ENCODE assay signal across 19 cellular contexts in genomic region chr11:77081381-77081851, GRCh38. TPM values are rescaled to one million over a fixed set of nuclear protein-coding genes. Genes with fewer than 3 reads are reported as not detected.
DNase-seq lines count a peak whose midpoint lies in the region; ATAC-seq, FAIRE-seq and TF ChIP-seq lines count a peak whose summit lies in the region.
"Had no signal": no experiment of that assay in that cellular context is flagged by ENCODE, and none has a peak within 500 bp of the region (broad histone marks: within the 10 kb centered on the region; RNA-seq: fewer than 3 reads in every experiment).

No MANE protein-coding gene starts in this region.

- TF ChIP-seq EP300 in HepG2 (IDR thresholded peaks at IDR 0.05; ENCODE audit: low read depth in 2 of 2, low read length in 2 of 2), result no peak
- TF ChIP-seq EP300 in HepG2 (CRISPR knock-in tag; IDR thresholded peaks at IDR 0.05; ENCODE audit: borderline replicate concordance), result no peak

- POLR2A ChIA-PET in HepG2 (lab: Yijun Ruan, JAX), result interaction anchor here (0.6 to 1.6 kb wide), 2 partner anchors 14 to 34 kb away, joined by 4 to 9 read pairs; no protein-coding TSS in a partner anchor

- H3K27me3 Mint-ChIP-seq in T-helper 17 cell, result no peaks in the 10 kb centered on the region

- no peak for TF ChIP-seq RAD21 in HepG2 (CRISPR knock-in tag; IDR thresholded peaks at IDR 0.05)

- H3K4me3 ChIP-seq in lower lobe of right lung (no peak overlapping the region), spleen (no peak overlapping the region), HepG2 (replicated peaks in 1 of 3; ENCODE audit: insufficient read depth in 1 of 3, low read depth in 2 of 3, low read length in 3 of 3) (no peak overlapping the region)
- H3K4me3 ChIP-seq: adrenal gland, left ventricle myocardium inferior had no signal

- no peak for TF ChIP-seq POLR2A in spleen (IDR thresholded peaks at IDR 0.05)
- no peak for TF ChIP-seq POLR2A in HepG2 (IDR thresholded peaks at IDR 0.05; ENCODE audit: insufficient read depth in 1 of 2, low read depth in 2 of 2, low read length in 2 of 2)

- H3K9ac ChIP-seq in HepG2 (ENCODE audit: insufficient read depth, low read depth, low read length), result no peak overlapping the region

- H3K4me2 ChIP-seq in HepG2 (ENCODE audit: low read depth, low read length), result no peak overlapping the region

- peak overlapping the region; percentile 85 for H3K27ac Mint-ChIP-seq in T-helper 17 cell

- H3K9me3 ChIP-seq in T-helper 17 cell (ENCODE audit: control insufficient read depth, low read length, poor library complexity, severe bottlenecking), result no peaks in the 10 kb centered on the region
- no peaks in the 10 kb centered on the region for H3K9me3 ChIP-seq in lower lobe of right lung
- no peaks in the 10 kb centered on the region for H3K9me3 ChIP-seq in spleen
- H3K9me3 ChIP-seq in HepG2 (ENCODE audit: low read length), result no peaks in the 10 kb centered on the region
- H3K9me3 ChIP-seq: adrenal gland had no signal

- intact Hi-C loops in lower lobe of right lung (cut with DNase I) (no loop called here), spleen (cut with DNase I; ENCODE audit: low total_unique reads) (no loop called here), HepG2 (cut with micrococcal nuclease; ENCODE audit: unreplicated experiment) (no loop called here)

- ATAC-seq in T-helper 17 cell, result no peak
- ATAC-seq in lower lobe of right lung, result no peak
- ATAC-seq in HepG2, result no peak
- no peak for ATAC-seq in HG03432 (IDR thresholded peaks at IDR 0.05; ENCODE audit: unreplicated experiment)

- no peaks in the 10 kb centered on the region for H3K79me2 ChIP-seq in HepG2 (ENCODE audit: insufficient read depth, low read length)

- H3K4me1 ChIP-seq in lower lobe of right lung (peaks cover 16% of the 10 kb centered on the region), spleen (peaks cover 10 to 48% (median 24%) of the 10 kb centered on the region in 6 donors), HepG2 (ENCODE audit: insufficient read depth, low read length) (peaks cover 38% of the 10 kb centered on the region)
- H3K4me1 ChIP-seq: Caco-2 had no signal

- 88 to 96% (median 93%) methylated on average over 6 to 9 of the region's 9 CpGs for WGBS in spleen, 5 donors
- 80% methylated on average over 1 of the region's 9 CpGs for WGBS in HepG2 (ENCODE audit: low lambda C conversion rate)

- TF ChIP-seq CTCF in lower lobe of right lung (IDR thresholded peaks at IDR 0.05) (no peak), spleen (IDR thresholded peaks at IDR 0.05 in 8 of 11, conservative IDR thresholded peaks at IDR 0.05 in 3 of 11) (no peak), HepG2 (CRISPR knock-in tag; IDR thresholded peaks at IDR 0.05) (no peak)

- FAIRE-seq in HepG2 (lab: Jason Lieb, UNC), result no peak
- FAIRE-seq: endothelial cell of umbilical vein had no signal

- H3K36me3 ChIP-seq in lower lobe of right lung (no peaks in the 10 kb centered on the region), spleen (no peaks in the 10 kb centered on the region), HepG2 (replicated peaks in 1 of 2; ENCODE audit: control insufficient read depth in 1 of 2, insufficient read depth in 2 of 2, low read length in 2 of 2) (no peaks in the 10 kb centered on the region)
- H3K36me3 ChIP-seq: adrenal gland, left ventricle myocardium inferior had no signal

- peaks cover 15% of the 10 kb centered on the region for H3K4me1 Mint-ChIP-seq in T-helper 17 cell

- no peak overlapping the region for H2AFZ ChIP-seq in HepG2 (ENCODE audit: low read length)

- in situ Hi-C loops in HepG2 (cut with HindIII; ENCODE audit: extremely low pct_ligation_motif_present, low pct_unique_long_range_greater_than_20kb), result no loop called here

- no TSS peak for BruUV-seq in HepG2 (replicated peaks; lab: Mats Ljungman, UMichigan)

- H3K27ac ChIP-seq in lower lobe of right lung (no peak overlapping the region), spleen (no peak overlapping the region), HepG2 (ENCODE audit: extremely low read length, insufficient read depth, low read length) (no peak overlapping the region)
- H3K27ac ChIP-seq: RWPE1 had no signal

- CTCF ChIA-PET in HepG2 (lab: Yijun Ruan, JAX; ENCODE audit: low intra/inter-chr PET ratio, low total read pairs), result no interaction called here

- H3K36me3 Mint-ChIP-seq in T-helper 17 cell (ENCODE audit: low read depth), result no peaks in the 10 kb centered on the region

- no peaks in the 10 kb centered on the region for H4K20me1 ChIP-seq in HepG2 (ENCODE audit: insufficient read depth, low read length)

- peak overlapping the region; percentile 83 for H3K4me3 Mint-ChIP-seq in T-helper 17 cell

- H3K27me3 ChIP-seq in lower lobe of right lung (ENCODE audit: low read depth), result no peaks in the 10 kb centered on the region
- no peaks in the 10 kb centered on the region for H3K27me3 ChIP-seq in spleen (replicated peaks in 1 of 7)
- peaks cover 5 to 8% of the 10 kb centered on the region in 2 experiments; a peak in 2 of 5 replicates for H3K27me3 ChIP-seq in HepG2 (ENCODE audit: control insufficient read depth in 1 of 2, insufficient read depth in 2 of 2, low read length in 2 of 2)
- H3K27me3 ChIP-seq: adrenal gland had no signal

- peak; percentile 60 for DNase-seq in activated effector memory CD4-positive, alpha-beta T cell treated with anti-CD3 and anti-CD28 coated beads, Interleukin-2, amount 50 U/mL, for 16 hours
- no peak for DNase-seq in activated effector memory CD4-positive, alpha-beta T cell treated with Interleukin-2 at 50 U/mL for 16 hours
- peak; percentile 1 to 9 (median 6) for DNase-seq in T-helper 17 cell
- peak; percentile 36 for DNase-seq in lower lobe of right lung
- DNase-seq in spleen, result peak; percentile 55
- DNase-seq in HepG2 (ENCODE audit: low spot score), result no peak
- no peak for DNase-seq in NCI-H82 (lab: John Stamatoyannopoulos, UW)
- DNase-seq: activated CD4-positive, CD25-positive, alpha-beta regulatory T cell; foreskin melanocyte; left ventricle myocardium inferior; NK-92 treated with Interleukin-12 subunit alpha and Interleukin-12 subunit beta, amount 100 ng/mL, for 24 hours had no signal

RNA-seq across cellular contexts. Expression of gene CAPN5, which starts 14.6 kb away (rescaled TPM):
- total RNA-seq in T-helper 17 cell (1 to 10 TPM; 2.5 to 3.0 TPM), lower lobe of right lung (7.2 TPM), spleen (1 to 10 TPM; 3.5 to 9.2 (median 8.0) TPM), HepG2 (2016; rRNA removed; fragmentation: Illumina TruSeq; extraction: Trizol) (0.22 and 0.27 TPM in 2 replicates)
- polyA plus RNA-seq in spleen (1 to 10 TPM in 1 of 3 donors, under 1 TPM in 2; 0.80 to 2.4 (median 0.96) TPM), HepG2 (2011; rRNA removed) (1.2 and 2.1 TPM in 2 replicates)
- total RNA-seq in HepG2 (2016; cell fraction: cytosol; rRNA removed; fragmentation: Illumina TruSeq; extraction: Trizol; ENCODE audit: low read depth), result 0.09 TPM in 1 of 2 replicates, not detected in the other
- 0.27 and 0.28 TPM in 2 replicates for total RNA-seq in HepG2 (2016; cell fraction: insoluble cytoplasmic fraction; rRNA removed; fragmentation: Illumina TruSeq; extraction: Trizol)
- 0.28 and 0.34 TPM in 2 replicates for total RNA-seq in HepG2 (2016; cell fraction: membrane; rRNA removed; fragmentation: Illumina TruSeq; extraction: Trizol)
- 0.66 and 0.75 TPM in 2 replicates for total RNA-seq in HepG2 (2016; cell fraction: nucleus; rRNA removed; fragmentation: Illumina TruSeq; extraction: Trizol)
- 0.95 and 1.0 TPM in 2 replicates for polyA plus RNA-seq in HepG2 (2011; cell fraction: cytosol; rRNA removed)
- polyA plus RNA-seq in HepG2 (2011; cell fraction: nucleus; rRNA removed), result 3.7 and 6.7 TPM in 2 replicates
- 0.94 and 2.0 TPM in 2 replicates for polyA plus RNA-seq in HepG2 (2012)
- polyA plus RNA-seq in HepG2 (2016; cell fraction: cytosol; fragmentation: Illumina TruSeq; extraction: Trizol; ENCODE audit: low read depth), result 0.19 and 0.23 TPM in 2 replicates
- 0.93 and 1.1 TPM in 2 replicates for polyA plus RNA-seq in HepG2 (2016; cell fraction: insoluble cytoplasmic fraction; fragmentation: Illumina TruSeq; extraction: Trizol; ENCODE audit: low read depth)
- polyA plus RNA-seq in HepG2 (2016; cell fraction: membrane; fragmentation: Illumina TruSeq; extraction: Trizol; ENCODE audit: low read depth), result 0.37 and 0.48 TPM in 2 replicates
- 0.68 and 0.85 TPM in 2 replicates for polyA plus RNA-seq in HepG2 (2016; cell fraction: nucleus; fragmentation: Illumina TruSeq; extraction: Trizol; ENCODE audit: insufficient read depth, low read depth)
- polyA minus RNA-seq in HepG2 (2011; rRNA and poly(A)+ RNA removed; ENCODE audit: low replicate concordance), result 0.49 and 2.0 TPM in 2 replicates
- polyA minus RNA-seq in HepG2 (2011; cell fraction: cytosol; rRNA and poly(A)+ RNA removed), result 0.88 and 0.99 TPM in 2 replicates
- polyA minus RNA-seq in HepG2 (2011; cell fraction: nucleus; rRNA and poly(A)+ RNA removed), result 1.0 and 1.7 TPM in 2 replicates

RNA-seq across cellular contexts. Expression of gene OMP, which starts 21.2 kb away (rescaled TPM):
- total RNA-seq in T-helper 17 cell, result not detected
- total RNA-seq in lower lobe of right lung, result not detected
- total RNA-seq in spleen, result under 1 TPM in 1 of 7 donors, not detected in 6; 0.64 TPM
- polyA plus RNA-seq in spleen, result under 1 TPM in 1 of 3 donors, not detected in 2; 0.51 TPM
- not detected in 2 replicates for total RNA-seq in HepG2 (2016; rRNA removed; fragmentation: Illumina TruSeq; extraction: Trizol)
- not detected in 2 replicates for total RNA-seq in HepG2 (2016; cell fraction: cytosol; rRNA removed; fragmentation: Illumina TruSeq; extraction: Trizol; ENCODE audit: low read depth)
- total RNA-seq in HepG2 (2016; cell fraction: insoluble cytoplasmic fraction; rRNA removed; fragmentation: Illumina TruSeq; extraction: Trizol), result not detected in 2 replicates
- total RNA-seq in HepG2 (2016; cell fraction: membrane; rRNA removed; fragmentation: Illumina TruSeq; extraction: Trizol), result not detected in 2 replicates
- not detected in 2 replicates for total RNA-seq in HepG2 (2016; cell fraction: nucleus; rRNA removed; fragmentation: Illumina TruSeq; extraction: Trizol)
- not detected in 2 replicates for polyA plus RNA-seq in HepG2 (2011; rRNA removed)
- polyA plus RNA-seq in HepG2 (2011; cell fraction: cytosol; rRNA removed), result not detected in 2 replicates
- polyA plus RNA-seq in HepG2 (2011; cell fraction: nucleus; rRNA removed), result 1.9 TPM in 1 of 2 replicates, not detected in the other
- polyA plus RNA-seq in HepG2 (2012), result not detected in 2 replicates
- not detected in 2 replicates for polyA plus RNA-seq in HepG2 (2016; cell fraction: cytosol; fragmentation: Illumina TruSeq; extraction: Trizol; ENCODE audit: low read depth)
- polyA plus RNA-seq in HepG2 (2016; cell fraction: insoluble cytoplasmic fraction; fragmentation: Illumina TruSeq; extraction: Trizol; ENCODE audit: low read depth), result not detected in 2 replicates
- polyA plus RNA-seq in HepG2 (2016; cell fraction: membrane; fragmentation: Illumina TruSeq; extraction: Trizol; ENCODE audit: low read depth), result not detected in 2 replicates
- polyA plus RNA-seq in HepG2 (2016; cell fraction: nucleus; fragmentation: Illumina TruSeq; extraction: Trizol; ENCODE audit: insufficient read depth, low read depth), result not detected in 2 replicates
- polyA minus RNA-seq in HepG2 (2011; rRNA and poly(A)+ RNA removed; ENCODE audit: low replicate concordance), result not detected in 2 replicates
- not detected in 2 replicates for polyA minus RNA-seq in HepG2 (2011; cell fraction: cytosol; rRNA and poly(A)+ RNA removed)
- polyA minus RNA-seq in HepG2 (2011; cell fraction: nucleus; rRNA and poly(A)+ RNA removed), result not detected in 2 replicates
- total RNA-seq: left ventricle myocardium inferior; T-helper 1 cell treated with Interleukin-12 subunit alpha and Interleukin-12 subunit beta and Interleukin-4 antibody, amounts not matched to agents 30 ng/mL and 1 ng/mL, for 36 hours had no signal
- polyA plus RNA-seq: AG04450, endothelial cell of umbilical vein had no signal

RNA-seq across cellular contexts. Expression of gene MYO7A, which starts 46.6 kb away (rescaled TPM):
- 1 to 10 TPM in 1 of 2 donors, under 1 TPM in 1; 0.57 to 1.7 TPM for total RNA-seq in T-helper 17 cell
- 5.5 TPM for total RNA-seq in lower lobe of right lung
- total RNA-seq in spleen, result 100 to 1,000 TPM in 1 of 7 donors, 10 to 100 TPM in 6; 27.2 to 147 (median 61.0) TPM
- 10 to 100 TPM in 2 of 3 donors, 1 to 10 TPM in 1; 3.5 to 14.3 (median 11.3) TPM for polyA plus RNA-seq in spleen
- total RNA-seq in HepG2 (2016; rRNA removed; fragmentation: Illumina TruSeq; extraction: Trizol), result 3.6 and 7.5 TPM in 2 replicates
- total RNA-seq in HepG2 (2016; cell fraction: cytosol; rRNA removed; fragmentation: Illumina TruSeq; extraction: Trizol; ENCODE audit: low read depth), result 2.3 and 3.1 TPM in 2 replicates
- 3.4 and 8.0 TPM in 2 replicates for total RNA-seq in HepG2 (2016; cell fraction: insoluble cytoplasmic fraction; rRNA removed; fragmentation: Illumina TruSeq; extraction: Trizol)
- total RNA-seq in HepG2 (2016; cell fraction: membrane; rRNA removed; fragmentation: Illumina TruSeq; extraction: Trizol), result 1.8 and 1.9 TPM in 2 replicates
- 10.5 and 15.0 TPM in 2 replicates for total RNA-seq in HepG2 (2016; cell fraction: nucleus; rRNA removed; fragmentation: Illumina TruSeq; extraction: Trizol)
- 8.1 and 10.0 TPM in 2 replicates for polyA plus RNA-seq in HepG2 (2011; rRNA removed)
- polyA plus RNA-seq in HepG2 (2011; cell fraction: cytosol; rRNA removed), result 3.1 and 3.5 TPM in 2 replicates
- polyA plus RNA-seq in HepG2 (2011; cell fraction: nucleus; rRNA removed), result 71.3 and 112 TPM in 2 replicates
- polyA plus RNA-seq in HepG2 (2012), result 5.5 and 8.4 TPM in 2 replicates
- 0.23 and 0.45 TPM in 2 replicates for polyA plus RNA-seq in HepG2 (2016; cell fraction: cytosol; fragmentation: Illumina TruSeq; extraction: Trizol; ENCODE audit: low read depth)
- polyA plus RNA-seq in HepG2 (2016; cell fraction: insoluble cytoplasmic fraction; fragmentation: Illumina TruSeq; extraction: Trizol; ENCODE audit: low read depth), result 3.0 and 3.3 TPM in 2 replicates
- polyA plus RNA-seq in HepG2 (2016; cell fraction: membrane; fragmentation: Illumina TruSeq; extraction: Trizol; ENCODE audit: low read depth), result 0.84 and 0.94 TPM in 2 replicates
- 37.9 and 40.7 TPM in 2 replicates for polyA plus RNA-seq in HepG2 (2016; cell fraction: nucleus; fragmentation: Illumina TruSeq; extraction: Trizol; ENCODE audit: insufficient read depth, low read depth)
- 0.16 and 9.9 TPM in 2 replicates for polyA minus RNA-seq in HepG2 (2011; rRNA and poly(A)+ RNA removed; ENCODE audit: low replicate concordance)
- 3.9 and 4.2 TPM in 2 replicates for polyA minus RNA-seq in HepG2 (2011; cell fraction: cytosol; rRNA and poly(A)+ RNA removed)
- polyA minus RNA-seq in HepG2 (2011; cell fraction: nucleus; rRNA and poly(A)+ RNA removed), result 17.3 and 17.4 TPM in 2 replicates
- polyA plus RNA-seq: AG04450 had no signal

RNA-seq across cellular contexts. Expression of gene B3GNT6, which starts 47.2 kb away (rescaled TPM):
- total RNA-seq in T-helper 17 cell (not detected), lower lobe of right lung (not detected), spleen (not detected), HepG2 (2016; rRNA removed; fragmentation: Illumina TruSeq; extraction: Trizol) (not detected in 2 replicates)
- polyA plus RNA-seq in spleen (not detected), HepG2 (2011; rRNA removed) (not detected in 2 replicates)
- not detected in 2 replicates for total RNA-seq in HepG2 (2016; cell fraction: cytosol; rRNA removed; fragmentation: Illumina TruSeq; extraction: Trizol; ENCODE audit: low read depth)
- not detected in 2 replicates for total RNA-seq in HepG2 (2016; cell fraction: insoluble cytoplasmic fraction; rRNA removed; fragmentation: Illumina TruSeq; extraction: Trizol)
- not detected in 2 replicates for total RNA-seq in HepG2 (2016; cell fraction: membrane; rRNA removed; fragmentation: Illumina TruSeq; extraction: Trizol)
- not detected in 2 replicates for total RNA-seq in HepG2 (2016; cell fraction: nucleus; rRNA removed; fragmentation: Illumina TruSeq; extraction: Trizol)
- not detected in 2 replicates for polyA plus RNA-seq in HepG2 (2011; cell fraction: cytosol; rRNA removed)
- polyA plus RNA-seq in HepG2 (2011; cell fraction: nucleus; rRNA removed), result not detected in 2 replicates
- polyA plus RNA-seq in HepG2 (2012), result not detected in 2 replicates
- not detected in 2 replicates for polyA plus RNA-seq in HepG2 (2016; cell fraction: cytosol; fragmentation: Illumina TruSeq; extraction: Trizol; ENCODE audit: low read depth)
- not detected in 2 replicates for polyA plus RNA-seq in HepG2 (2016; cell fraction: insoluble cytoplasmic fraction; fragmentation: Illumina TruSeq; extraction: Trizol; ENCODE audit: low read depth)
- polyA plus RNA-seq in HepG2 (2016; cell fraction: membrane; fragmentation: Illumina TruSeq; extraction: Trizol; ENCODE audit: low read depth), result not detected in 2 replicates
- polyA plus RNA-seq in HepG2 (2016; cell fraction: nucleus; fragmentation: Illumina TruSeq; extraction: Trizol; ENCODE audit: insufficient read depth, low read depth), result not detected in 2 replicates
- not detected in 2 replicates for polyA minus RNA-seq in HepG2 (2011; rRNA and poly(A)+ RNA removed; ENCODE audit: low replicate concordance)
- polyA minus RNA-seq in HepG2 (2011; cell fraction: cytosol; rRNA and poly(A)+ RNA removed), result not detected in 2 replicates
- not detected in 2 replicates for polyA minus RNA-seq in HepG2 (2011; cell fraction: nucleus; rRNA and poly(A)+ RNA removed)
- total RNA-seq: adrenal gland; Caco-2; cerebellum; endothelial cell of umbilical vein; left ventricle myocardium inferior; T-helper 1 cell treated with Interleukin-12 subunit alpha and Interleukin-12 subunit beta and Interleukin-4 antibody, amounts not matched to agents 30 ng/mL and 1 ng/mL, for 36 hours had no signal
- polyA plus RNA-seq: adrenal gland, AG04450, endothelial cell of umbilical vein had no signal

Comparison
In these comparisons a context has a peak if more than half of its experiments do, and no peak if none do; other contexts are left out.
1. DNase-seq: peak in activated effector memory CD4-positive, alpha-beta T cell treated with anti-CD3 and anti-CD28 coated beads, Interleukin-2, amount 50 U/mL, for 16 hours (single experiment), T-helper 17 cell (3 of 3), lower lobe of right lung (single experiment) and spleen (single experiment); none in activated effector memory CD4-positive, alpha-beta T cell treated with Interleukin-2 at 50 U/mL for 16 hours (single experiment), HepG2 (single experiment) and NCI-H82 (single experiment).